1 cellular context compared by ENCODE assay signal in the genomic region with DNA sequence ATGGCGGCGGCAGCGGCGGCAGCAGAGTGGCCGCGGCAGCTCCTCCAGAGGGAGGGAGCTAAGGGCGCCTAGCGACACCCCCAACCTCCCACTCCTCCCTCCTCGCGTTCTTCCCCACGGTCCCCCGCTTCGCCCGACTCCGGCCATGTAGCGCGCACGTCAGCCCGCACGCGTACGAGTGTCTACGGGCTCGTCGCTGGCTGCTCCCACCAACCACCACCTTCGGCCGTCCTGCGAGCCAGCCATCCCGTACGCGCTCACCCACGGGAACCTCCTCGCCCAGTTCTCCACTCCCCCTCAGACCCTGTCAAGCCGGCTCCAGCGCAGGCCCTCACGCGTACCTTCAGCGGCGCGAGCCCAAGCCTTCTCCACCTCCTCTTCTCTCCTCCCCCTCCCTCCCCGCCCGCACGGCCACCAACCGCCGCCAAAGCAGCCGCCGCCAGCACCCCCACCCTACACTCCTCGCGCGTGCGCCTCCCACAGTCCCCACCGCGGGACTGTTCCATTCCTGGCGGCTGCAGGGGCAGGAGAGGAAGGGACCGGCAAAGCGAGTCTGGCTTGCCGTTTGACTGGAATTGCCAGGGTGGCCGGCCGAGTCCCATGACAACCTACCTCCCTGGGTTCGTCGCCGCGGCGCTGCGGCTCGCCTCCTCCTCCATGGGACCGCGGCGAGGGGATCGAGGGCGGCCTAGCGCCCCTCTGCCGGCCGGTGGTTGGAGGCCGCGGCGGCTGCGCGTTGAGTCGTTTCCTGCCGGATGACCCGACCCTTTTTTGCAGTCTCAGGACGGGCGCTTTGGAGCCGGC.
A peak's percentile ranks its signal among the peaks of the same experiment; 100 is the strongest.
TF ChIP-seq lines count a peak whose summit lies in the region.

A gene (plus strand): TSS at position 774 of the 804 bp plus-strand sequence. CDS start 20,689 bp downstream, outside the sequence.
A gene with protein sequence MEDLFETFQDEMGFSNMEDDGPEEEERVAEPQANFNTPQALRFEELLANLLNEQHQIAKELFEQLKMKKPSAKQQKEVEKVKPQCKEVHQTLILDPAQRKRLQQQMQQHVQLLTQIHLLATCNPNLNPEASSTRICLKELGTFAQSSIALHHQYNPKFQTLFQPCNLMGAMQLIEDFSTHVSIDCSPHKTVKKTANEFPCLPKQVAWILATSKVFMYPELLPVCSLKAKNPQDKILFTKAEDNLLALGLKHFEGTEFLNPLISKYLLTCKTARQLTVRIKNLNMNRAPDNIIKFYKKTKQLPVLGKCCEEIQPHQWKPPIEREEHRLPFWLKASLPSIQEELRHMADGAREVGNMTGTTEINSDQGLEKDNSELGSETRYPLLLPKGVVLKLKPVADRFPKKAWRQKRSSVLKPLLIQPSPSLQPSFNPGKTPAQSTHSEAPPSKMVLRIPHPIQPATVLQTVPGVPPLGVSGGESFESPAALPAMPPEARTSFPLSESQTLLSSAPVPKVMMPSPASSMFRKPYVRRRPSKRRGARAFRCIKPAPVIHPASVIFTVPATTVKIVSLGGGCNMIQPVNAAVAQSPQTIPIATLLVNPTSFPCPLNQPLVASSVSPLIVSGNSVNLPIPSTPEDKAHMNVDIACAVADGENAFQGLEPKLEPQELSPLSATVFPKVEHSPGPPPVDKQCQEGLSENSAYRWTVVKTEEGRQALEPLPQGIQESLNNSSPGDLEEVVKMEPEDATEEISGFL (minus strand): TSS at position 457 of the 804 bp plus-strand sequence. CDS start 8,338 bp downstream, outside the sequence.

TF ChIP-seq in HepG2, 621 proteins besides CTCF, POLR2A, EP300 and RAD21 (continued from another document and continues in another):
- TF ChIP-seq KDM1A (CRISPR knock-in tag; IDR thresholded peaks at IDR 0.05) (no peak), TCF7L2 (IDR thresholded peaks at IDR 0.05; ENCODE audit: low read depth, low read length) (no peak), NR2C2 (CRISPR knock-in tag; IDR thresholded peaks at IDR 0.05; ENCODE audit: borderline replicate concordance) (peak; percentile 79), LCORL (IDR thresholded peaks at IDR 0.05) (no peak), LCORL (CRISPR knock-in tag; IDR thresholded peaks at IDR 0.05) (peak; percentile 82), KLF13 (CRISPR knock-in tag; IDR thresholded peaks at IDR 0.05) (no peak), ZFX (CRISPR knock-in tag; IDR thresholded peaks at IDR 0.05; ENCODE audit: low read depth) (peak; percentile 76), XRCC5 (optimal IDR thresholded peaks at IDR 0.05; ENCODE audit: low read length) (peak; percentile 48), ZNF224 (CRISPR knock-in tag; IDR thresholded peaks at IDR 0.05) (peak; percentile 90; the same call in 1 of the 2 replicates), ZBTB7A (CRISPR knock-in tag; IDR thresholded peaks at IDR 0.05) (0 out of 2 replicates have a peak, but pooled peaks have one; percentile 7), POLR2AphosphoS5 (IDR thresholded peaks at IDR 0.05; ENCODE audit: low read depth, low read length) (peak; percentile 59), RORA (CRISPR knock-in tag; IDR thresholded peaks at IDR 0.05) (no peak), ZBTB21 (CRISPR knock-in tag; IDR thresholded peaks at IDR 0.05) (no peak), ZNF3 (CRISPR knock-in tag; IDR thresholded peaks at IDR 0.05) (no peak), PHF8 (CRISPR knock-in tag; IDR thresholded peaks at IDR 0.05) (peak; percentile 75; the same call in 1 of the 2 replicates), CCDC6 (CRISPR knock-in tag; IDR thresholded peaks at IDR 0.05) (0 out of 2 replicates have a peak, but pooled peaks have one; percentile 11), RELA (CRISPR knock-in tag; IDR thresholded peaks at IDR 0.05) (peak; percentile 84; the same call in 1 of the 2 replicates), HNRNPLL (IDR thresholded peaks at IDR 0.05; ENCODE audit: low read depth, low read length, poor library complexity, severe bottlenecking) (peak; percentile 33), HOXA9 (CRISPR knock-in tag; IDR thresholded peaks at IDR 0.05; ENCODE audit: borderline replicate concordance) (peak; percentile 70; the same call in 1 of the 2 replicates), NONO (IDR thresholded peaks at IDR 0.05) (peak; percentile 97), NONO (CRISPR knock-in tag; conservative IDR thresholded peaks at IDR 0.05) (peak; percentile 89), ZNF589 (CRISPR knock-in tag; conservative IDR thresholded peaks at IDR 0.05) (peak; percentile 97), ZNF329 (CRISPR knock-in tag; IDR thresholded peaks at IDR 0.05; ENCODE audit: low read depth) (peak; percentile 85; the same call in 1 of the 2 replicates), KLF9 (CRISPR knock-in tag; IDR thresholded peaks at IDR 0.05; ENCODE audit: low read depth) (no peak), ZZZ3 (CRISPR knock-in tag; IDR thresholded peaks at IDR 0.05; ENCODE audit: borderline replicate concordance) (peak; percentile 22; the same call in 1 of the 2 replicates), ZNF709 (CRISPR knock-in tag; IDR thresholded peaks at IDR 0.05) (peak; percentile 17; the same call in 1 of the 2 replicates), ZNF232 (CRISPR knock-in tag; IDR thresholded peaks at IDR 0.05; ENCODE audit: borderline replicate concordance) (no peak), RBAK (CRISPR knock-in tag; IDR thresholded peaks at IDR 0.05) (no peak), MXI1 (IDR thresholded peaks at IDR 0.05; ENCODE audit: borderline replicate concordance, low read depth, low read length) (peak; percentile 54; the same call in 1 of the 3 replicates), THAP11 (CRISPR knock-in tag; IDR thresholded peaks at IDR 0.05) (peak; percentile 78)
- TF ChIP-seq, protein P1, sequence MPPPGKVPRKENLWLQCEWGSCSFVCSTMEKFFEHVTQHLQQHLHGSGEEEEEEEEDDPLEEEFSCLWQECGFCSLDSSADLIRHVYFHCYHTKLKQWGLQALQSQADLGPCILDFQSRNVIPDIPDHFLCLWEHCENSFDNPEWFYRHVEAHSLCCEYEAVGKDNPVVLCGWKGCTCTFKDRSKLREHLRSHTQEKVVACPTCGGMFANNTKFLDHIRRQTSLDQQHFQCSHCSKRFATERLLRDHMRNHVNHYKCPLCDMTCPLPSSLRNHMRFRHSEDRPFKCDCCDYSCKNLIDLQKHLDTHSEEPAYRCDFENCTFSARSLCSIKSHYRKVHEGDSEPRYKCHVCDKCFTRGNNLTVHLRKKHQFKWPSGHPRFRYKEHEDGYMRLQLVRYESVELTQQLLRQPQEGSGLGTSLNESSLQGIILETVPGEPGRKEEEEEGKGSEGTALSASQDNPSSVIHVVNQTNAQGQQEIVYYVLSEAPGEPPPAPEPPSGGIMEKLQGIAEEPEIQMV (CRISPR knock-in tag; IDR thresholded peaks at IDR 0.05; ENCODE audit: low read depth), result 0 out of 2 replicates have a peak, but pooled peaks have one; percentile 23
- TF ChIP-seq, protein P2, sequence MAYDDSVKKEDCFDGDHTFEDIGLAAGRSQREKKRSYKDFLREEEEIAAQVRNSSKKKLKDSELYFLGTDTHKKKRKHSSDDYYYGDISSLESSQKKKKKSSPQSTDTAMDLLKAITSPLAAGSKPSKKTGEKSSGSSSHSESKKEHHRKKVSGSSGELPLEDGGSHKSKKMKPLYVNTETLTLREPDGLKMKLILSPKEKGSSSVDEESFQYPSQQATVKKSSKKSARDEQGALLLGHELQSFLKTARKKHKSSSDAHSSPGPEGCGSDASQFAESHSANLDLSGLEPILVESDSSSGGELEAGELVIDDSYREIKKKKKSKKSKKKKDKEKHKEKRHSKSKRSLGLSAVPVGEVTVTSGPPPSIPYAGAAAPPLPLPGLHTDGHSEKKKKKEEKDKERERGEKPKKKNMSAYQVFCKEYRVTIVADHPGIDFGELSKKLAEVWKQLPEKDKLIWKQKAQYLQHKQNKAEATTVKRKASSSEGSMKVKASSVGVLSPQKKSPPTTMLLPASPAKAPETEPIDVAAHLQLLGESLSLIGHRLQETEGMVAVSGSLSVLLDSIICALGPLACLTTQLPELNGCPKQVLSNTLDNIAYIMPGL (CRISPR knock-in tag; IDR thresholded peaks at IDR 0.05; ENCODE audit: borderline replicate concordance in 1 of 2, low read depth in 1 of 2), result peak in 1 of 2 experiments; percentile 78; a peak in 3 of 4 replicates
- TF ChIP-seq, protein P3, sequence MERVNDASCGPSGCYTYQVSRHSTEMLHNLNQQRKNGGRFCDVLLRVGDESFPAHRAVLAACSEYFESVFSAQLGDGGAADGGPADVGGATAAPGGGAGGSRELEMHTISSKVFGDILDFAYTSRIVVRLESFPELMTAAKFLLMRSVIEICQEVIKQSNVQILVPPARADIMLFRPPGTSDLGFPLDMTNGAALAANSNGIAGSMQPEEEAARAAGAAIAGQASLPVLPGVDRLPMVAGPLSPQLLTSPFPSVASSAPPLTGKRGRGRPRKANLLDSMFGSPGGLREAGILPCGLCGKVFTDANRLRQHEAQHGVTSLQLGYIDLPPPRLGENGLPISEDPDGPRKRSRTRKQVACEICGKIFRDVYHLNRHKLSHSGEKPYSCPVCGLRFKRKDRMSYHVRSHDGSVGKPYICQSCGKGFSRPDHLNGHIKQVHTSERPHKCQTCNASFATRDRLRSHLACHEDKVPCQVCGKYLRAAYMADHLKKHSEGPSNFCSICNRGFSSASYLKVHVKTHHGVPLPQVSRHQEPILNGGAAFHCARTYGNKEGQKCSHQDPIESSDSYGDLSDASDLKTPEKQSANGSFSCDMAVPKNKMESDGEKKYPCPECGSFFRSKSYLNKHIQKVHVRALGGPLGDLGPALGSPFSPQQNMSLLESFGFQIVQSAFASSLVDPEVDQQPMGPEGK (CRISPR knock-in tag; IDR thresholded peaks at IDR 0.05), result peak; percentile 39; the same call in 1 of the 2 replicates
- TF ChIP-seq, protein P4, sequence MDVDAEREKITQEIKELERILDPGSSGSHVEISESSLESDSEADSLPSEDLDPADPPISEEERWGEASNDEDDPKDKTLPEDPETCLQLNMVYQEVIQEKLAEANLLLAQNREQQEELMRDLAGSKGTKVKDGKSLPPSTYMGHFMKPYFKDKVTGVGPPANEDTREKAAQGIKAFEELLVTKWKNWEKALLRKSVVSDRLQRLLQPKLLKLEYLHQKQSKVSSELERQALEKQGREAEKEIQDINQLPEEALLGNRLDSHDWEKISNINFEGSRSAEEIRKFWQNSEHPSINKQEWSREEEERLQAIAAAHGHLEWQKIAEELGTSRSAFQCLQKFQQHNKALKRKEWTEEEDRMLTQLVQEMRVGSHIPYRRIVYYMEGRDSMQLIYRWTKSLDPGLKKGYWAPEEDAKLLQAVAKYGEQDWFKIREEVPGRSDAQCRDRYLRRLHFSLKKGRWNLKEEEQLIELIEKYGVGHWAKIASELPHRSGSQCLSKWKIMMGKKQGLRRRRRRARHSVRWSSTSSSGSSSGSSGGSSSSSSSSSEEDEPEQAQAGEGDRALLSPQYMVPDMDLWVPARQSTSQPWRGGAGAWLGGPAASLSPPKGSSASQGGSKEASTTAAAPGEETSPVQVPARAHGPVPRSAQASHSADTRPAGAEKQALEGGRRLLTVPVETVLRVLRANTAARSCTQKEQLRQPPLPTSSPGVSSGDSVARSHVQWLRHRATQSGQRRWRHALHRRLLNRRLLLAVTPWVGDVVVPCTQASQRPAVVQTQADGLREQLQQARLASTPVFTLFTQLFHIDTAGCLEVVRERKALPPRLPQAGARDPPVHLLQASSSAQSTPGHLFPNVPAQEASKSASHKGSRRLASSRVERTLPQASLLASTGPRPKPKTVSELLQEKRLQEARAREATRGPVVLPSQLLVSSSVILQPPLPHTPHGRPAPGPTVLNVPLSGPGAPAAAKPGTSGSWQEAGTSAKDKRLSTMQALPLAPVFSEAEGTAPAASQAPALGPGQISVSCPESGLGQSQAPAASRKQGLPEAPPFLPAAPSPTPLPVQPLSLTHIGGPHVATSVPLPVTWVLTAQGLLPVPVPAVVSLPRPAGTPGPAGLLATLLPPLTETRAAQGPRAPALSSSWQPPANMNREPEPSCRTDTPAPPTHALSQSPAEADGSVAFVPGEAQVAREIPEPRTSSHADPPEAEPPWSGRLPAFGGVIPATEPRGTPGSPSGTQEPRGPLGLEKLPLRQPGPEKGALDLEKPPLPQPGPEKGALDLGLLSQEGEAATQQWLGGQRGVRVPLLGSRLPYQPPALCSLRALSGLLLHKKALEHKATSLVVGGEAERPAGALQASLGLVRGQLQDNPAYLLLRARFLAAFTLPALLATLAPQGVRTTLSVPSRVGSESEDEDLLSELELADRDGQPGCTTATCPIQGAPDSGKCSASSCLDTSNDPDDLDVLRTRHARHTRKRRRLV (CRISPR knock-in tag; IDR thresholded peaks at IDR 0.05), result peak; percentile 28; the same call in 1 of the 2 replicates
- TF ChIP-seq, protein P5, sequence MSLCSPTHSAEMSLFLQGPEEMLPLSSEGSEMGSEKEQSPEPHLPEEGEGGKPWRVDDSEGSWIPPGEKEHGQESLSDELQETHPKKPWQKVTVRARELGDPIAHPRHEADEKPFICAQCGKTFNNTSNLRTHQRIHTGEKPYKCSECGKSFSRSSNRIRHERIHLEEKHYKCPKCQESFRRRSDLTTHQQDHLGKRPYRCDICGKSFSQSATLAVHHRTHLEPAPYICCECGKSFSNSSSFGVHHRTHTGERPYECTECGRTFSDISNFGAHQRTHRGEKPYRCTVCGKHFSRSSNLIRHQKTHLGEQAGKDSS (CRISPR knock-in tag; IDR thresholded peaks at IDR 0.05; ENCODE audit: borderline replicate concordance, low read depth), result no peak
- TF ChIP-seq, protein P6, sequence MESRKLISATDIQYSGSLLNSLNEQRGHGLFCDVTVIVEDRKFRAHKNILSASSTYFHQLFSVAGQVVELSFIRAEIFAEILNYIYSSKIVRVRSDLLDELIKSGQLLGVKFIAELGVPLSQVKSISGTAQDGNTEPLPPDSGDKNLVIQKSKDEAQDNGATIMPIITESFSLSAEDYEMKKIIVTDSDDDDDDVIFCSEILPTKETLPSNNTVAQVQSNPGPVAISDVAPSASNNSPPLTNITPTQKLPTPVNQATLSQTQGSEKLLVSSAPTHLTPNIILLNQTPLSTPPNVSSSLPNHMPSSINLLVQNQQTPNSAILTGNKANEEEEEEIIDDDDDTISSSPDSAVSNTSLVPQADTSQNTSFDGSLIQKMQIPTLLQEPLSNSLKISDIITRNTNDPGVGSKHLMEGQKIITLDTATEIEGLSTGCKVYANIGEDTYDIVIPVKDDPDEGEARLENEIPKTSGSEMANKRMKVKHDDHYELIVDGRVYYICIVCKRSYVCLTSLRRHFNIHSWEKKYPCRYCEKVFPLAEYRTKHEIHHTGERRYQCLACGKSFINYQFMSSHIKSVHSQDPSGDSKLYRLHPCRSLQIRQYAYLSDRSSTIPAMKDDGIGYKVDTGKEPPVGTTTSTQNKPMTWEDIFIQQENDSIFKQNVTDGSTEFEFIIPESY (CRISPR knock-in tag; IDR thresholded peaks at IDR 0.05), result no peak
